24 cellular contexts compared by ENCODE assay signal in the genomic region with DNA sequence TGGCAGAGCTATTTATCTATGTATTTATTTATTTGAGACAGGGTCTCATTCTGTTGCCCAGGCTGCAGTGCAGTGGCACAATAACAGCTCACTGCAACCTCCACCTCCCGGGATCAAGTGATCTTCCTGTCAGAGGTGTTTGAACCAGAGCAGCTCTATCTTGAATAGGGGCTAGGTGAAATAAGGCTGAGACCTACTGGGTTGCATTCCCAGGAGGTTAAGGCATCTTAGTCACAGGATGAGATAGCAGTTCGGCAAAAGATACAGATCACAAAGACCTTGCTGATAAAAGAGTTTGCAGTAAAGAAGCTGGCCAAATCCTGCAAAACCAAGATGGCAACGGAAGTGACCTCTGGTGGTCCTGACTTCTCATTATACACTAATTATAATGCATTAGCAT.
DNase-seq lines count a peak whose midpoint lies in the region; ATAC-seq and TF ChIP-seq lines count a peak whose summit lies in the region.
"Had no signal": no experiment of that assay in that cellular context is flagged by ENCODE, and none has a peak within 500 bp of the region (broad histone marks: within the 10 kb centered on the region; RNA-seq: fewer than 3 reads in every experiment).

No MANE protein-coding gene starts in this region.

- no peak overlapping the region for H3K27ac ChIP-seq in BLaER1
- no peak overlapping the region for H3K27ac ChIP-seq in endodermal cell (ENCODE audit: low read depth, low read length)
- H3K27ac ChIP-seq in mesendoderm (ENCODE audit: low read depth, low read length): no peak overlapping the region
- H3K27ac ChIP-seq: 22Rv1, A549, C4-2B had no signal

- no peak overlapping the region for H4K8ac ChIP-seq in mesendoderm (ENCODE audit: low read depth, low read length)

- no peaks in the 10 kb centered on the region for H3K36me3 ChIP-seq in BLaER1
- no peaks in the 10 kb centered on the region for H3K36me3 ChIP-seq in endodermal cell (ENCODE audit: control insufficient read depth, insufficient read depth, low read length)
- H3K36me3 ChIP-seq in mesendoderm (ENCODE audit: control insufficient read depth, insufficient read depth, low read length): no peaks in the 10 kb centered on the region

- WGBS in endodermal cell (ENCODE audit: insufficient coverage in 1 of 2, insufficient read length in 1 of 2), 2 experiments: 48 to 73% methylated on average over 2 to 3 of the region's 3 CpGs
- WGBS in mesendoderm (ENCODE audit: extremely low coverage, insufficient coverage, low lambda C conversion rate): no CpG with 5 or more reads among the region's 3 CpGs

- no peak for ATAC-seq in HG03025 (IDR thresholded peaks at IDR 0.05; ENCODE audit: low FRiP score, unreplicated experiment)
- ATAC-seq: A549; CD8-positive, alpha-beta T cell; GM12878 had no signal

- H3K79me2 ChIP-seq in mesendoderm (ENCODE audit: control insufficient read depth, insufficient read depth, low read length): no peaks in the 10 kb centered on the region

- H2BK5ac ChIP-seq in mesendoderm (ENCODE audit: low read length): no peak overlapping the region

- DNase-seq in NB4 (ENCODE audit: low read depth) (peak; percentile 2), endodermal cell (no peak), mesendoderm (peak; percentile 68), NCI-H1694 (lab: John Stamatoyannopoulos, UW) (no peak), DMS114 treated with DMSO at 0.1 percent for 48 hours (lab: John Stamatoyannopoulos, UW; ENCODE audit: unreplicated experiment) (no peak), NCI-H2081 (lab: John Stamatoyannopoulos, UW) (no peak)
- DNase-seq: AML-193; Caco-2; Calu3; CD4-positive, alpha-beta T cell; CD8-positive, alpha-beta T cell; DMS153; DMS53; DMS79; DND-41; EL; GDM1 had no signal

- H3K79me1 ChIP-seq in mesendoderm (ENCODE audit: low read length): no peaks in the 10 kb centered on the region

- H3K56ac ChIP-seq in mesendoderm (ENCODE audit: low read length): no peak overlapping the region

- no peak overlapping the region for H3K4me3 ChIP-seq in BLaER1
- H3K4me3 ChIP-seq in NB4 (ENCODE audit: low read depth, low read length): no peak overlapping the region
- no peak overlapping the region for H3K4me3 ChIP-seq in endodermal cell (ENCODE audit: low read length)
- H3K4me3 ChIP-seq in mesendoderm (ENCODE audit: low read length): no peak overlapping the region
- H3K4me3 ChIP-seq: A549, GM12878 had no signal

- H3K4me1 ChIP-seq in BLaER1: peaks cover 41% of the 10 kb centered on the region
- H3K4me1 ChIP-seq in endodermal cell (ENCODE audit: control insufficient read depth, insufficient read depth, low read length): no peaks in the 10 kb centered on the region
- H3K4me1 ChIP-seq in mesendoderm (ENCODE audit: control insufficient read depth, low read depth, low read length): no peaks in the 10 kb centered on the region
- H3K4me1 ChIP-seq: A549, Caco-2 had no signal

- H2BK15ac ChIP-seq in mesendoderm (replicated peaks; ENCODE audit: low read depth): no peak overlapping the region

- no peak overlapping the region for H3K23ac ChIP-seq in mesendoderm (ENCODE audit: low read length)

- H3K4me1 Mint-ChIP-seq in endodermal cell: peaks cover 7% of the 10 kb centered on the region
- H3K4me1 Mint-ChIP-seq: B cell had no signal

- H3K9ac ChIP-seq in BLaER1 (no peak overlapping the region), endodermal cell (ENCODE audit: extremely low read depth, low read length, poor library complexity, severe bottlenecking) (no peak overlapping the region), mesendoderm (ENCODE audit: low read length) (no peak overlapping the region)

- no peak overlapping the region for H2AK5ac ChIP-seq in mesendoderm (ENCODE audit: low read length)

- H3K4me2 ChIP-seq in BLaER1: peak overlapping the region; percentile 55; the same call in 1 of the 2 replicates
- no peak overlapping the region for H3K4me2 ChIP-seq in mesendoderm (ENCODE audit: low read length)
- H3K4me2 ChIP-seq: A549 had no signal

- H3K4ac ChIP-seq in mesendoderm (ENCODE audit: low read depth, low read length): no peak overlapping the region

- H2BK120ac ChIP-seq in mesendoderm (ENCODE audit: low read depth, low read length): no peak overlapping the region

- H4K20me1 ChIP-seq in BLaER1: no peaks in the 10 kb centered on the region

- no peak overlapping the region for H4K5ac ChIP-seq in mesendoderm (ENCODE audit: low read length)

- H3K9me3 Mint-ChIP-seq in endodermal cell: peaks cover 46% of the 10 kb centered on the region
- H3K9me3 Mint-ChIP-seq: CD4-positive, alpha-beta T cell; CD8-positive, alpha-beta T cell had no signal

- H3K18ac ChIP-seq in mesendoderm (ENCODE audit: low read length): no peak overlapping the region

- no peak for TF ChIP-seq POLR2A in NB4 (IDR thresholded peaks at IDR 0.05; ENCODE audit: extremely low read depth, insufficient read length)

- H3K9me3 ChIP-seq in BLaER1: no peaks in the 10 kb centered on the region
- no peaks in the 10 kb centered on the region for H3K9me3 ChIP-seq in endodermal cell (ENCODE audit: control insufficient read depth, low read length)
- H3K9me3 ChIP-seq: A549, Caco-2 had no signal

- peak overlapping the region; percentile 44 for H3K27ac Mint-ChIP-seq in endodermal cell
- H3K27ac Mint-ChIP-seq: B cell; CD4-positive, alpha-beta T cell; CD8-positive, alpha-beta T cell had no signal

- H3K27me3 ChIP-seq in BLaER1: no peaks in the 10 kb centered on the region
- no peaks in the 10 kb centered on the region for H3K27me3 ChIP-seq in endodermal cell (ENCODE audit: control insufficient read depth, insufficient read depth, low read length, poor library complexity, severe bottlenecking)
- H3K27me3 ChIP-seq in mesendoderm (ENCODE audit: insufficient read depth, low read length, poor library complexity): no peaks in the 10 kb centered on the region

- TF ChIP-seq CTCF in NB4 (IDR thresholded peaks at IDR 0.05; ENCODE audit: low read depth, low read length): no peak
- TF ChIP-seq CTCF in endodermal cell (conservative IDR thresholded peaks at IDR 0.05): no peak

- H3K27me3 Mint-ChIP-seq in endodermal cell (ENCODE audit: insufficient read depth): no peaks in the 10 kb centered on the region
- H3K27me3 Mint-ChIP-seq: B cell; CD4-positive, alpha-beta T cell had no signal

- H3K36me3 Mint-ChIP-seq in endodermal cell (ENCODE audit: low read depth): no peaks in the 10 kb centered on the region
- H3K36me3 Mint-ChIP-seq: CD8-positive, alpha-beta T cell had no signal

- no peak overlapping the region for H3K4me3 Mint-ChIP-seq in endodermal cell
- H3K4me3 Mint-ChIP-seq: B cell; CD4-positive, alpha-beta T cell; CD8-positive, alpha-beta T cell had no signal

Comparison
In these comparisons a context has a peak if more than half of its experiments do, and no peak if none do; other contexts are left out.
1. DNase-seq: peak in NB4 (single experiment) and mesendoderm (single experiment); none in endodermal cell (single experiment), NCI-H1694 (single experiment), DMS114 treated with DMSO at 0.1 percent for 48 hours (single experiment) and NCI-H2081 (0 of 2).